ENCODE assay signal across 8 cellular contexts in the genomic region with DNA sequence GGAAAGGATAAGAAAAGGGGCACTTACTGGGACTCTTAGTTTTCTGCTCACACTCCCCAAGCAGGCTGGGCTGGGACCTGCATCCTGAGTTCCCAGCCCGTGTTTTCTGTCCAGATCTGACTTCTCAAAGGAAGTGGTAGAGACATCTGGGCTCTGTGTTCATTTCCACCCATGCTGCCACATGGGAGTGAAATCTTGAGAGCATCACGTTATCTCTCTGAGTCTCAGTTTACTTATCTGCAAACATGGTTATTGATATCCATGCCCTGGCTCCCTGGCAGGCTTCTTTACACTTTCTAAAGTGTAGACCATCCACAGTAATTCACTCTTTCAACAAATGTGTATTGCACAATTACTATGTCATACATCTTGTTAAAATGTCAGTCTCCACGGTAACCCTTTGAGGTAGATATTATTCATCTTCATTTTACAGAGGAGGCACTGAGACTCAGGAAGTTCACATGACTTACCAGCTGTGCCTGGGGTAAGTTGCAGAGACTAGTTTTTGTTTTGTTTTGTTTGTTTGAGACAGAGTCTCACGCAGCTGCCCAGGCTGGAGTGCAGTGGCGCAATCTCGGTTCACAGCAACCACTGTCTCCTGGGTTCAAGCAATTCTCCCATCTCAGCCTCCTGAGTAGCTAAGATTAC. TPM values are rescaled to one million over a fixed set of nuclear protein-coding genes. Genes with fewer than 3 reads are reported as not detected.
A peak's percentile ranks its signal among the peaks of the same experiment; 100 is the strongest.
DNase-seq lines count a peak whose midpoint lies in the region; ATAC-seq and TF ChIP-seq lines count a peak whose summit lies in the region.

No MANE protein-coding gene starts in this region.

- peaks cover 25% of the 10 kb centered on the region for H3K4me1 Mint-ChIP-seq in MCF 10A (ENCODE audit: insufficient read depth, unreplicated experiment)
- H3K4me1 Mint-ChIP-seq in activated T-helper 2 cell treated with anti-CD3 and anti-CD28 coated beads, Interferon-gamma antibody, Interleukin-2, Interleukin-4, amounts not matched to agents 10 μg/mL and 5 μg/mL and 100 μg/mL, durations not matched to agents 14 hours and 24 hours and 36 hours (ENCODE audit: low read depth) = peaks cover 31% of the 10 kb centered on the region

- H3K27me3 ChIP-seq in breast epithelium (no peaks in the 10 kb centered on the region), lower lobe of right lung (ENCODE audit: low read depth) (no peaks in the 10 kb centered on the region)

- H3K4me1 ChIP-seq in breast epithelium (peaks cover 3 to 8% of the 10 kb centered on the region in 2 donors), lower lobe of right lung (peaks cover 27% of the 10 kb centered on the region)

- no peak overlapping the region for H3K4me3 ChIP-seq in breast epithelium
- H3K4me3 ChIP-seq in lower lobe of right lung = no peak overlapping the region

- peak overlapping the region; percentile 95 for H3K27ac Mint-ChIP-seq in MCF 10A (ENCODE audit: low read depth, unreplicated experiment)
- H3K27ac Mint-ChIP-seq in activated T-helper 2 cell treated with anti-CD3 and anti-CD28 coated beads, Interferon-gamma antibody, Interleukin-2, Interleukin-4, amounts not matched to agents 10 μg/mL and 5 μg/mL and 100 μg/mL, durations not matched to agents 14 hours and 24 hours and 36 hours = peak overlapping the region; percentile 92

- H3K36me3 ChIP-seq in breast epithelium = no peaks in the 10 kb centered on the region
- no peaks in the 10 kb centered on the region for H3K36me3 ChIP-seq in lower lobe of right lung

- H3K27me3 Mint-ChIP-seq in MCF 10A (ENCODE audit: insufficient read depth, unreplicated experiment) = no peaks in the 10 kb centered on the region
- no peaks in the 10 kb centered on the region for H3K27me3 Mint-ChIP-seq in activated T-helper 2 cell treated with anti-CD3 and anti-CD28 coated beads, Interferon-gamma antibody, Interleukin-2, Interleukin-4, amounts not matched to agents 10 μg/mL and 5 μg/mL and 100 μg/mL, durations not matched to agents 14 hours and 24 hours and 36 hours (ENCODE audit: low read depth)

- no peaks in the 10 kb centered on the region for H3K9me3 ChIP-seq in breast epithelium
- H3K9me3 ChIP-seq in lower lobe of right lung = no peaks in the 10 kb centered on the region

- no peaks in the 10 kb centered on the region for H3K9me3 Mint-ChIP-seq in MCF 10A (ENCODE audit: unreplicated experiment)
- H3K9me3 Mint-ChIP-seq in activated T-helper 2 cell treated with anti-CD3 and anti-CD28 coated beads, Interferon-gamma antibody, Interleukin-2, Interleukin-4, amounts not matched to agents 10 μg/mL and 5 μg/mL and 100 μg/mL, durations not matched to agents 14 hours and 24 hours and 36 hours = no peaks in the 10 kb centered on the region

- DNase-seq in MCF 10A (ENCODE audit: unreplicated experiment) (peak; percentile 95), breast epithelium (ENCODE audit: low spot score in 2 of 2) (no peak), NCI-H1436 treated with DMSO at 0.1 percent for 48 hours (lab: John Stamatoyannopoulos, UW) (peak; percentile 48), lower lobe of right lung (no peak), GOT3 (lab: John Stamatoyannopoulos, UW) (no peak), occipital lobe (lab: John Stamatoyannopoulos, UW) (no peak), cortex of kidney (lab: John Stamatoyannopoulos, UW) (no peak)
- peak; percentile 55 for DNase-seq in activated T-helper 2 cell treated with anti-CD3 and anti-CD28 coated beads, Interferon-gamma antibody, Interleukin-2, Interleukin-4, amounts not matched to agents 10 μg/mL and 5 μg/mL and 100 μg/mL, durations not matched to agents 14 hours and 24 hours and 36 hours (ENCODE audit: low spot score)

- BruUV-seq in MCF 10A (replicated peaks; lab: Mats Ljungman, UMichigan) = no TSS peak

- peaks cover 9% of the 10 kb centered on the region for H3K36me3 Mint-ChIP-seq in MCF 10A (ENCODE audit: insufficient read depth, unreplicated experiment)
- no peaks in the 10 kb centered on the region for H3K36me3 Mint-ChIP-seq in activated T-helper 2 cell treated with anti-CD3 and anti-CD28 coated beads, Interferon-gamma antibody, Interleukin-2, Interleukin-4, amounts not matched to agents 10 μg/mL and 5 μg/mL and 100 μg/mL, durations not matched to agents 14 hours and 24 hours and 36 hours (ENCODE audit: low read depth)

- ATAC-seq in lower lobe of right lung = no peak

- CTCF ChIA-PET in MCF 10A (lab: Yijun Ruan, JAX) = interaction anchor here (0.6 to 1.1 kb wide), 4 partner anchors 10 to 162 kb away, joined by 3 to 5 read pairs (median 4); a partner anchor contains a TSS

- H3K4me3 Mint-ChIP-seq in MCF 10A (ENCODE audit: unreplicated experiment) = peak overlapping the region; percentile 45
- H3K4me3 Mint-ChIP-seq in activated T-helper 2 cell treated with anti-CD3 and anti-CD28 coated beads, Interferon-gamma antibody, Interleukin-2, Interleukin-4, amounts not matched to agents 10 μg/mL and 5 μg/mL and 100 μg/mL, durations not matched to agents 14 hours and 24 hours and 36 hours (ENCODE audit: low read depth) = peak overlapping the region; percentile 46

- intact Hi-C loops in MCF 10A (cut with micrococcal nuclease) (no loop called here), breast epithelium (cut with DNase I; ENCODE audit: low total_unique reads) (no loop called here), lower lobe of right lung (cut with DNase I) (no loop called here)
- intact Hi-C loops in activated T-helper 2 cell treated with anti-CD3 and anti-CD28 coated beads, Interferon-gamma antibody, Interleukin-2, Interleukin-4, amounts not matched to agents 10 μg/mL and 5 μg/mL and 100 μg/mL, durations not matched to agents 14 hours and 24 hours and 36 hours (cut with micrococcal nuclease) = loop anchor here (1.0 to 5.0 kb wide), 3 partner anchors 10 to 96 kb away; a partner anchor contains a TSS

- POLR2A ChIA-PET in MCF 10A (lab: Yijun Ruan, JAX) = interaction anchor here (0.6 to 4.3 kb wide), 14 partner anchors 9 to 197 kb away, joined by 3 to 34 read pairs (median 4); a partner anchor contains a TSS

- TF ChIP-seq CTCF in MCF 10A (IDR thresholded peaks at IDR 0.05; ENCODE audit: unreplicated experiment) = no peak
- TF ChIP-seq CTCF in breast epithelium (IDR thresholded peaks at IDR 0.05) = no peak
- TF ChIP-seq CTCF in lower lobe of right lung (IDR thresholded peaks at IDR 0.05) = no peak

- no peak for TF ChIP-seq POLR2A in breast epithelium (IDR thresholded peaks at IDR 0.05)

- H3K27ac ChIP-seq in breast epithelium (no peak overlapping the region), lower lobe of right lung (peak overlapping the region; percentile 25)

RNA-seq across cellular contexts. Expression of a gene that starts 3.4 kb away (rescaled TPM):
- total RNA-seq in MCF 10A (2022) = 9.0 and 11.6 TPM in 2 replicates
- total RNA-seq in breast epithelium = 10 to 100 TPM; 17.4 to 18.4 (median 18.4) TPM
- 8.7 and 9.2 TPM in 2 replicates for total RNA-seq in activated T-helper 2 cell treated with anti-CD3 and anti-CD28 coated beads, Interferon-gamma antibody, Interleukin-2, Interleukin-4, amounts not matched to agents 10 μg/mL and 5 μg/mL and 100 μg/mL, durations not matched to agents 14 hours and 24 hours and 36 hours
- 13.5 TPM for total RNA-seq in lower lobe of right lung
- 5.9 TPM for total RNA-seq in occipital lobe

RNA-seq across cellular contexts. Expression of a gene that starts 9.9 kb away (rescaled TPM):
- 8.3 and 10.6 TPM in 2 replicates for total RNA-seq in MCF 10A (2022)
- total RNA-seq in breast epithelium = 1 to 10 TPM; 4.0 to 8.2 (median 7.5) TPM
- 14.5 and 14.6 TPM in 2 replicates for total RNA-seq in activated T-helper 2 cell treated with anti-CD3 and anti-CD28 coated beads, Interferon-gamma antibody, Interleukin-2, Interleukin-4, amounts not matched to agents 10 μg/mL and 5 μg/mL and 100 μg/mL, durations not matched to agents 14 hours and 24 hours and 36 hours
- total RNA-seq in lower lobe of right lung = 8.4 TPM
- total RNA-seq in occipital lobe = 6.9 TPM

RNA-seq across cellular contexts. Expression of a gene that starts 17.4 kb away (rescaled TPM):
- 12.8 and 16.3 TPM in 2 replicates for total RNA-seq in MCF 10A (2022)
- total RNA-seq in breast epithelium = 10 to 100 TPM in 2 of 3 donors, 1 to 10 TPM in 1; 6.7 to 14.4 (median 12.0) TPM
- 18.9 and 22.2 TPM in 2 replicates for total RNA-seq in activated T-helper 2 cell treated with anti-CD3 and anti-CD28 coated beads, Interferon-gamma antibody, Interleukin-2, Interleukin-4, amounts not matched to agents 10 μg/mL and 5 μg/mL and 100 μg/mL, durations not matched to agents 14 hours and 24 hours and 36 hours
- total RNA-seq in lower lobe of right lung = 16.2 TPM
- 16.1 TPM for total RNA-seq in occipital lobe

RNA-seq across cellular contexts. Expression of a gene that starts 33.5 kb away (rescaled TPM):
- total RNA-seq in MCF 10A (2022) = 13.7 TPM in 2 replicates
- 10 to 100 TPM; 10.7 to 14.7 (median 13.2) TPM for total RNA-seq in breast epithelium
- total RNA-seq in activated T-helper 2 cell treated with anti-CD3 and anti-CD28 coated beads, Interferon-gamma antibody, Interleukin-2, Interleukin-4, amounts not matched to agents 10 μg/mL and 5 μg/mL and 100 μg/mL, durations not matched to agents 14 hours and 24 hours and 36 hours = 11.8 and 11.9 TPM in 2 replicates
- total RNA-seq in lower lobe of right lung = 9.3 TPM
- 12.6 TPM for total RNA-seq in occipital lobe

RNA-seq across cellular contexts. Expression of a gene that starts 41.7 kb away (rescaled TPM):
- total RNA-seq in MCF 10A (2022) (38.6 and 39.3 TPM in 2 replicates), breast epithelium (10 to 100 TPM; 23.3 to 33.2 (median 29.8) TPM), lower lobe of right lung (24.9 TPM), occipital lobe (28.4 TPM)
- total RNA-seq in activated T-helper 2 cell treated with anti-CD3 and anti-CD28 coated beads, Interferon-gamma antibody, Interleukin-2, Interleukin-4, amounts not matched to agents 10 μg/mL and 5 μg/mL and 100 μg/mL, durations not matched to agents 14 hours and 24 hours and 36 hours = 16.9 and 17.1 TPM in 2 replicates

Comparison
In these comparisons a context has a peak if more than half of its experiments do, and no peak if none do; other contexts are left out.
1. DNase-seq: peak in MCF 10A (single experiment), NCI-H1436 treated with DMSO at 0.1 percent for 48 hours (single experiment) and activated T-helper 2 cell treated with anti-CD3 and anti-CD28 coated beads, Interferon-gamma antibody, Interleukin-2, Interleukin-4, amounts not matched to agents 10 μg/mL and 5 μg/mL and 100 μg/mL, durations not matched to agents 14 hours and 24 hours and 36 hours (single experiment); none in breast epithelium (0 of 2), lower lobe of right lung (single experiment), GOT3 (single experiment), occipital lobe (single experiment) and cortex of kidney (single experiment).